Comparison of ENCODE assay signal across 11 cellular contexts in genomic region chr6:145349950-145350510, GRCh38.
DNase-seq lines count a peak whose midpoint lies in the region; ATAC-seq, FAIRE-seq and TF ChIP-seq lines count a peak whose summit lies in the region.
"Had no signal": no experiment of that assay in that cellular context is flagged by ENCODE, and none has a peak within 500 bp of the region (broad histone marks: within the 10 kb centered on the region; RNA-seq: fewer than 3 reads in every experiment).

No MANE protein-coding gene starts in this region.

- no peak; the same call in 1 of the 2 replicates for TF ChIP-seq POLR2A in GM12892 (IDR thresholded peaks at IDR 0.05; ENCODE audit: low read depth, low read length)

- H3K4me1 Mint-ChIP-seq in mesothelial cell of epicardium = peaks cover 36% of the 10 kb centered on the region
- H3K4me1 Mint-ChIP-seq: CD4-positive, alpha-beta memory T cell had no signal

- TF ChIP-seq CTCF in mesothelial cell of epicardium (IDR thresholded peaks at IDR 0.05; ENCODE audit: unreplicated experiment) = no peak

- peak; percentile 61 for ATAC-seq in GM19438 (IDR thresholded peaks at IDR 0.05; ENCODE audit: low read depth, unreplicated experiment)
- ATAC-seq in HG02938 (IDR thresholded peaks at IDR 0.05; ENCODE audit: unreplicated experiment) = peak; percentile 82
- no peak for ATAC-seq in activated CD4-positive, CD25-positive, alpha-beta regulatory T cell treated with anti-CD3 and anti-CD28 coated beads, Interleukin-2, amount 50 U/mL, for 24 hours

- H3K27me3 Mint-ChIP-seq in mesothelial cell of epicardium (ENCODE audit: low read depth) = no peaks in the 10 kb centered on the region

- no peak overlapping the region for H3K27ac Mint-ChIP-seq in mesothelial cell of epicardium

- DNase-seq in GM12892 (ENCODE audit: insufficient read length) = no peak
- DNase-seq in NAMALWA (ENCODE audit: low spot score) = peak; percentile 14
- DNase-seq in mesothelial cell of epicardium (ENCODE audit: low spot score in 2 of 2, unreplicated experiment in 2 of 2) = no peak
- no peak for DNase-seq in DMS53 (lab: John Stamatoyannopoulos, UW)
- no peak for DNase-seq in NCI-H187 treated with DMSO at 0.1 percent for 48 hours (lab: John Stamatoyannopoulos, UW)
- DNase-seq: activated naive CD4-positive, alpha-beta T cell; CD4-positive, alpha-beta memory T cell had no signal

- FAIRE-seq in GM12892 (lab: Jason Lieb, UNC) = peak; percentile 96

- no peak overlapping the region for H3K4me3 Mint-ChIP-seq in mesothelial cell of epicardium
- H3K4me3 Mint-ChIP-seq: CD4-positive, alpha-beta memory T cell; type B pancreatic cell had no signal

- no peaks in the 10 kb centered on the region for H3K36me3 Mint-ChIP-seq in mesothelial cell of epicardium
- H3K36me3 Mint-ChIP-seq: CD4-positive, alpha-beta memory T cell; type B pancreatic cell had no signal

- H3K9me3 Mint-ChIP-seq in mesothelial cell of epicardium = no peaks in the 10 kb centered on the region
- H3K9me3 Mint-ChIP-seq: CD4-positive, alpha-beta memory T cell; type B pancreatic cell had no signal

Comparison
In these comparisons a context has a peak if more than half of its experiments do, and no peak if none do; other contexts are left out.
1. ATAC-seq: peak in GM19438 (single experiment) and HG02938 (single experiment); none in activated CD4-positive, CD25-positive, alpha-beta regulatory T cell treated with anti-CD3 and anti-CD28 coated beads, Interleukin-2, amount 50 U/mL, for 24 hours (0 of 2).